Comparison of ENCODE assay signal across 12 cellular contexts in genomic region chr11:128776088-128776433, GRCh38.
DNase-seq lines count a peak whose midpoint lies in the region; ATAC-seq and TF ChIP-seq lines count a peak whose summit lies in the region.
"Had no signal": no experiment of that assay in that cellular context is flagged by ENCODE, and none has a peak within 500 bp of the region (broad histone marks: within the 10 kb centered on the region; RNA-seq: fewer than 3 reads in every experiment).

No MANE protein-coding gene starts in this region.

- H3K9me3 Mint-ChIP-seq in T-helper 1 cell treated with Interleukin-12 subunit alpha and Interleukin-12 subunit beta and Interleukin-4 antibody, amounts not matched to agents 30 μg/mL and 1 μg/mL, for 36 hours = no peaks in the 10 kb centered on the region
- no peaks in the 10 kb centered on the region for H3K9me3 Mint-ChIP-seq in activated naive CD4-positive, alpha-beta T cell treated with anti-CD3 and anti-CD28 coated beads for 36 hours
- H3K9me3 Mint-ChIP-seq in nephron = no peaks in the 10 kb centered on the region
- H3K9me3 Mint-ChIP-seq: neural crest cell had no signal

- no peak overlapping the region for H2AFZ ChIP-seq in DND-41 (ENCODE audit: low read depth, low read length)

- H3K4me1 ChIP-seq in DND-41 (ENCODE audit: insufficient read depth, low read length) = 0 out of 2 replicates have a peak, but pooled peaks cover 7% of the 10 kb centered on the region
- H3K4me1 ChIP-seq: breast epithelium had no signal

- H3K36me3 Mint-ChIP-seq in T-helper 1 cell treated with Interleukin-12 subunit alpha and Interleukin-12 subunit beta and Interleukin-4 antibody, amounts not matched to agents 30 μg/mL and 1 μg/mL, for 36 hours (ENCODE audit: low read depth) = peaks cover 60% of the 10 kb centered on the region
- peaks cover 42% of the 10 kb centered on the region for H3K36me3 Mint-ChIP-seq in activated naive CD4-positive, alpha-beta T cell treated with anti-CD3 and anti-CD28 coated beads for 36 hours (ENCODE audit: low read depth)
- peaks cover 61% of the 10 kb centered on the region for H3K36me3 Mint-ChIP-seq in nephron (ENCODE audit: low read depth)

- H3K9ac ChIP-seq in DND-41 (ENCODE audit: low read depth, low read length) = no peak overlapping the region
- H3K9ac ChIP-seq: BLaER1 treated with 17β-estradiol and CSF1 and Interleukin-3, amounts not matched to agents 10 nM and 100 nM had no signal

- H3K27me3 Mint-ChIP-seq in T-helper 1 cell treated with Interleukin-12 subunit alpha and Interleukin-12 subunit beta and Interleukin-4 antibody, amounts not matched to agents 30 μg/mL and 1 μg/mL, for 36 hours (ENCODE audit: low read depth) = no peaks in the 10 kb centered on the region
- H3K27me3 Mint-ChIP-seq in activated naive CD4-positive, alpha-beta T cell treated with anti-CD3 and anti-CD28 coated beads for 36 hours (ENCODE audit: low read depth) = no peaks in the 10 kb centered on the region
- H3K27me3 Mint-ChIP-seq in nephron (ENCODE audit: low read depth) = peaks cover 49% of the 10 kb centered on the region

- no peaks in the 10 kb centered on the region for H3K79me2 ChIP-seq in DND-41 (ENCODE audit: insufficient read depth, low read length)

- peaks cover 95% of the 10 kb centered on the region for H3K36me3 ChIP-seq in DND-41 (ENCODE audit: insufficient read depth, low read length)
- H3K36me3 ChIP-seq: breast epithelium had no signal

- no peak overlapping the region; the same call in 1 of the 2 replicates for H3K27ac ChIP-seq in DND-41 (ENCODE audit: low read length)
- H3K27ac ChIP-seq: BLaER1 treated with 17β-estradiol and CSF1 and Interleukin-3, amounts not matched to agents 10 nM and 100 nM; breast epithelium had no signal

- peak; percentile 74 for ATAC-seq in DND-41 (ENCODE audit: insufficient read depth, low read depth)

- H3K27me3 ChIP-seq in DND-41 (ENCODE audit: insufficient read depth, low read length, poor library complexity) = no peaks in the 10 kb centered on the region
- H3K27me3 ChIP-seq: BLaER1 treated with 17β-estradiol and CSF1 and Interleukin-3, amounts not matched to agents 10 nM and 100 nM had no signal

- peaks cover 6% of the 10 kb centered on the region; the same call in 1 of the 2 replicates for H4K20me1 ChIP-seq in DND-41 (ENCODE audit: insufficient read depth, low read length)

- H3K4me3 Mint-ChIP-seq in T-helper 1 cell treated with Interleukin-12 subunit alpha and Interleukin-12 subunit beta and Interleukin-4 antibody, amounts not matched to agents 30 μg/mL and 1 μg/mL, for 36 hours = no peak overlapping the region
- no peak overlapping the region for H3K4me3 Mint-ChIP-seq in activated naive CD4-positive, alpha-beta T cell treated with anti-CD3 and anti-CD28 coated beads for 36 hours
- H3K4me3 Mint-ChIP-seq in nephron = no peak overlapping the region
- H3K4me3 Mint-ChIP-seq: neural crest cell had no signal

- CTCF ChIA-PET in activated naive CD4-positive, alpha-beta T cell treated with anti-CD3 and anti-CD28 coated beads for 36 hours (lab: Charles Lee) = interaction anchor here (0.6 to 2.8 kb wide), 15 partner anchors 10 to 1347 kb away, joined by 3 to 12 read pairs (median 4); no protein-coding TSS in a partner anchor

- H3K27ac Mint-ChIP-seq in T-helper 1 cell treated with Interleukin-12 subunit alpha and Interleukin-12 subunit beta and Interleukin-4 antibody, amounts not matched to agents 30 μg/mL and 1 μg/mL, for 36 hours = peak overlapping the region; percentile 45
- no peak overlapping the region for H3K27ac Mint-ChIP-seq in activated naive CD4-positive, alpha-beta T cell treated with anti-CD3 and anti-CD28 coated beads for 36 hours
- peak overlapping the region in 2 of 3 experiments; percentile 19 to 47 for H3K27ac Mint-ChIP-seq in nephron

- DNase-seq in DND-41 (peak; percentile 49), DMS53 treated with DMSO at 0.1 percent for 48 hours (lab: John Stamatoyannopoulos, UW; ENCODE audit: unreplicated experiment) (no peak), COR-L47 (lab: John Stamatoyannopoulos, UW) (no peak), HuH-7.5 (ENCODE audit: low spot score) (no peak), DMS153 treated with DMSO at 0.1 percent for 48 hours (lab: John Stamatoyannopoulos, UW; ENCODE audit: unreplicated experiment) (no peak)
- peak; percentile 56 for DNase-seq in activated naive CD4-positive, alpha-beta T cell treated with anti-CD3 and anti-CD28 coated beads for 36 hours
- DNase-seq: NCI-H510A had no signal

- intact Hi-C loops in activated naive CD4-positive, alpha-beta T cell treated with anti-CD3 and anti-CD28 coated beads for 36 hours (cut with micrococcal nuclease) = no loop called here

- H3K4me2 ChIP-seq in DND-41 (ENCODE audit: insufficient read depth, low read length) = no peak overlapping the region
- H3K4me2 ChIP-seq: BLaER1 treated with 17β-estradiol and CSF1 and Interleukin-3, amounts not matched to agents 10 nM and 100 nM had no signal

- H3K4me3 ChIP-seq in DND-41 (ENCODE audit: low read depth in 1 of 2, low read length in 2 of 2) = no peak overlapping the region
- H3K4me3 ChIP-seq: BLaER1 treated with 17β-estradiol and CSF1 and Interleukin-3, amounts not matched to agents 10 nM and 100 nM; breast epithelium had no signal

- no peak for TF ChIP-seq CTCF in DND-41 (IDR thresholded peaks at IDR 0.05; ENCODE audit: borderline replicate concordance, extremely low read depth, low read length, poor library complexity, severe bottlenecking)
- TF ChIP-seq CTCF in nephron (IDR thresholded peaks at IDR 0.05; ENCODE audit: unreplicated experiment in 3 of 3) = no peak

- no peaks in the 10 kb centered on the region for H3K9me3 ChIP-seq in DND-41 (ENCODE audit: insufficient read depth, low read length, severe bottlenecking)
- H3K9me3 ChIP-seq: BLaER1 treated with 17β-estradiol and CSF1 and Interleukin-3, amounts not matched to agents 10 nM and 100 nM; breast epithelium had no signal

- peaks cover 44% of the 10 kb centered on the region for H3K4me1 Mint-ChIP-seq in T-helper 1 cell treated with Interleukin-12 subunit alpha and Interleukin-12 subunit beta and Interleukin-4 antibody, amounts not matched to agents 30 μg/mL and 1 μg/mL, for 36 hours (ENCODE audit: low read depth)
- H3K4me1 Mint-ChIP-seq in activated naive CD4-positive, alpha-beta T cell treated with anti-CD3 and anti-CD28 coated beads for 36 hours (ENCODE audit: low read depth) = peaks cover 40% of the 10 kb centered on the region
- H3K4me1 Mint-ChIP-seq in nephron = peaks cover 36% of the 10 kb centered on the region

Comparison
In these comparisons a context has a peak if more than half of its experiments do, and no peak if none do; other contexts are left out.
1. DNase-seq: peak in DND-41 (single experiment) and activated naive CD4-positive, alpha-beta T cell treated with anti-CD3 and anti-CD28 coated beads for 36 hours (single experiment); none in DMS53 treated with DMSO at 0.1 percent for 48 hours (single experiment), COR-L47 (single experiment), HuH-7.5 (single experiment) and DMS153 treated with DMSO at 0.1 percent for 48 hours (single experiment).